Comparison of ENCODE assay signal across 8 cellular contexts in genomic region chr6:112330071-112330876, GRCh38. TPM values are rescaled to one million over a fixed set of nuclear protein-coding genes. Genes with fewer than 3 reads are reported as not detected.
A peak's percentile ranks its signal among the peaks of the same experiment; 100 is the strongest.
DNase-seq lines count a peak whose midpoint lies in the region; ATAC-seq and TF ChIP-seq lines count a peak whose summit lies in the region.

No MANE protein-coding gene starts in this region.

- ATAC-seq in GM21381 (IDR thresholded peaks at IDR 0.05; ENCODE audit: unreplicated experiment): no peak

- TF ChIP-seq CTCF in fibroblast of mammary gland (conservative IDR thresholded peaks at IDR 0.05; ENCODE audit: control insufficient read depth, insufficient read depth, low read depth, low read length): peak; percentile 35
- no peak for TF ChIP-seq CTCF in GM13977 (IDR thresholded peaks at IDR 0.05; ENCODE audit: extremely low read depth, insufficient read depth, missing control alignments)

- no peaks in the 10 kb centered on the region for H3K27me3 ChIP-seq in subcutaneous abdominal adipose tissue (ENCODE audit: control insufficient read depth in 5 of 5, insufficient read depth in 4 of 5, low read length in 5 of 5)

- peaks cover 0 to 18% (median 14%) of the 10 kb centered on the region in 5 donors for H3K4me1 ChIP-seq in subcutaneous abdominal adipose tissue (ENCODE audit: control insufficient read depth in 5 of 5, insufficient read depth in 5 of 5, low read length in 5 of 5)

- H3K9me3 ChIP-seq in subcutaneous abdominal adipose tissue (ENCODE audit: control insufficient read depth in 5 of 5, low read length in 5 of 5): peaks cover 0 to 9% (median 5%) of the 10 kb centered on the region in 5 donors

- H3K4me3 ChIP-seq in fibroblast of mammary gland (ENCODE audit: control insufficient read depth, low read depth, low read length) (no peak overlapping the region), subcutaneous abdominal adipose tissue (ENCODE audit: low read depth in 1 of 5, low read length in 5 of 5) (no peak overlapping the region)

- DNase-seq in NCI-H1694 (lab: John Stamatoyannopoulos, UW): peak; percentile 24
- no peak for DNase-seq in NCI-H1694 treated with DMSO at 0.1 percent for 48 hours (lab: John Stamatoyannopoulos, UW)
- peak; percentile 70 for DNase-seq in fibroblast of mammary gland (ENCODE audit: low read depth)
- DNase-seq in GM13977 (ENCODE audit: low spot score): no peak
- DNase-seq in RPMI8226: no peak

- peak overlapping the region; percentile 11 for H3K27ac ChIP-seq in subcutaneous abdominal adipose tissue (ENCODE audit: low read depth, low read length)

- no peaks in the 10 kb centered on the region for H3K36me3 ChIP-seq in subcutaneous abdominal adipose tissue (ENCODE audit: control insufficient read depth in 5 of 5, insufficient read depth in 5 of 5, low read length in 5 of 5)

- in situ Hi-C loops in GM13977 (cut with MboI; ENCODE audit: low pct_unique_long_range_greater_than_20kb, low sequenced_read_pairs, unreplicated experiment): no loop called here

- H3K9ac ChIP-seq in subcutaneous abdominal adipose tissue (ENCODE audit: low read length in 5 of 5): peak overlapping the region in 1 of 5 donors; percentile 43

TF ChIP-seq in PFSK-1, 5 proteins besides CTCF, POLR2A, EP300 and RAD21:
- peak in 1 of 2 experiments; percentile 64; a peak in 1 of 4 replicates for TF ChIP-seq REST (IDR thresholded peaks at IDR 0.05; ENCODE audit: insufficient read depth in 1 of 2, low read depth in 2 of 2, low read length in 2 of 2)
- no peak for TF ChIP-seq FOXP2 (optimal IDR thresholded peaks at IDR 0.05; ENCODE audit: borderline replicate concordance, extremely low read depth, extremely low read length, insufficient read depth)
- TF ChIP-seq POLR2AphosphoS5 (IDR thresholded peaks at IDR 0.05; ENCODE audit: low read depth, low read length): peak; percentile 31; the same call in 1 of the 2 replicates
- no peak for TF ChIP-seq TAF1 (IDR thresholded peaks at IDR 0.05; ENCODE audit: borderline replicate concordance, insufficient read depth, low read length)
- TF ChIP-seq SIN3A (IDR thresholded peaks at IDR 0.05; ENCODE audit: borderline replicate concordance, insufficient read depth, low read length): peak; percentile 69; the same call in 1 of the 2 replicates

RNA-seq across cellular contexts. Expression of gene RFPL4B, which starts 16.9 kb away (rescaled TPM):
- not detected for polyA plus RNA-seq in PFSK-1 (2012; ENCODE audit: insufficient read length, low read depth)

Comparison
In these comparisons a context has a peak if more than half of its experiments do, and no peak if none do; other contexts are left out.
1. DNase-seq: peak in NCI-H1694 (single experiment) and fibroblast of mammary gland (single experiment); none in NCI-H1694 treated with DMSO at 0.1 percent for 48 hours (single experiment), GM13977 (single experiment) and RPMI8226 (single experiment).